In genomic region chr15:61175024-61175423, GRCh38 we compare ENCODE assay signal across 24 cellular contexts. TPM values are rescaled to one million over a fixed set of nuclear protein-coding genes. Genes with fewer than 3 reads are reported as not detected.
DNase-seq lines count a peak whose midpoint lies in the region; ATAC-seq, FAIRE-seq and TF ChIP-seq lines count a peak whose summit lies in the region.
"Had no signal": no experiment of that assay in that cellular context is flagged by ENCODE, and none has a peak within 500 bp of the region (broad histone marks: within the 10 kb centered on the region; RNA-seq: fewer than 3 reads in every experiment).

No MANE protein-coding gene starts in this region.

- in situ Hi-C loops in GM12878 (cut with MboI), result no loop called here

- RAD21 ChIA-PET in GM12878 (lab: Charles Lee; ENCODE audit: unreplicated experiment), result no interaction called here

- POLR2A ChIA-PET in HEK293T (lab: Yijun Ruan, JAX) (no interaction called here), GM12878 (lab: Charles Lee) (no interaction called here)

- no peak overlapping the region for H3K4me2 ChIP-seq in GM12878 (ENCODE audit: control insufficient read depth, insufficient read depth)

- H3K9ac ChIP-seq in GM12878 (ENCODE audit: control insufficient read depth, insufficient read depth, low read length) (no peak overlapping the region), liver (ENCODE audit: low read depth in 1 of 2, low read length in 2 of 2) (no peak overlapping the region)

- H3K4me3 ChIP-seq in GM12878 (no peak overlapping the region), liver (ENCODE audit: low read depth in 1 of 3, low read length in 3 of 3) (no peak overlapping the region)
- H3K4me3 ChIP-seq: ovary, right atrium auricular region, uterus had no signal

- H3K36me3 ChIP-seq in GM12878 (ENCODE audit: control insufficient read depth in 2 of 2, insufficient read depth in 2 of 2, low read length in 1 of 2) (no peaks in the 10 kb centered on the region), liver (ENCODE audit: control insufficient read depth in 4 of 4, insufficient read depth in 3 of 4, low read depth in 1 of 4, low read length in 3 of 4) (no peaks in the 10 kb centered on the region)
- H3K36me3 ChIP-seq: ovary, right atrium auricular region, uterus had no signal

- no peaks in the 10 kb centered on the region for H3K9me3 ChIP-seq in GM12878 (replicated peaks; ENCODE audit: control insufficient read depth, insufficient read depth, low read length)
- no peaks in the 10 kb centered on the region for H3K9me3 ChIP-seq in liver (ENCODE audit: control insufficient read depth in 4 of 4, low read length in 3 of 4)
- H3K9me3 ChIP-seq: ovary, right atrium auricular region, uterus had no signal

- no peaks in the 10 kb centered on the region for H4K20me1 ChIP-seq in GM12878 (ENCODE audit: control insufficient read depth, insufficient read depth)

- SMC1A ChIA-PET in GM12878 (lab: Charles Lee; ENCODE audit: uncharacterized antibody, unreplicated experiment), result no interaction called here

- DNase-seq in AG08395 (ENCODE audit: low spot score) (peak; percentile 26), HEK293T (ENCODE audit: extremely low spot score) (peak; percentile 6), GM12878 (ENCODE audit: low read depth, low spot score) (no peak), NCI-H510A (lab: John Stamatoyannopoulos, UW) (no peak), dedifferentiated amniotic fluid mesenchymal stem cell (ENCODE audit: extremely low spot score) (no peak)
- DNase-seq in stimulated activated CD4-positive, alpha-beta T cell treated with anti-CD3 and anti-CD28 coated beads, Interleukin-12 subunit alpha, Interleukin-12 subunit beta, amount 100 ng/mL, for 4 hours, result no peak
- DNase-seq: activated CD4-positive, alpha-beta memory T cell treated with anti-CD3 and anti-CD28 coated beads for 36 hours; activated naive CD4-positive, alpha-beta T cell; anterior cingulate cortex; CD4-positive, alpha-beta memory T cell; mesenchymal stem cell; naive thymus-derived CD4-positive, alpha-beta T cell; NCI-H1105 treated with DMSO at 0.1 percent for 48 hours; NCI-H2081 treated with DMSO at 0.1 percent for 48 hours; ovary; stimulated activated CD4-positive, alpha-beta T cell treated with anti-CD3 and anti-CD28 coated beads, Interleukin-15, amount 100 ng/mL, for 24 hours; T-helper 1 cell; uterus had no signal

- TF ChIP-seq RAD21 in GM12878 (IDR thresholded peaks at IDR 0.05; ENCODE audit: insufficient read depth, low read depth, low read length) (no peak), liver (IDR thresholded peaks at IDR 0.05) (no peak)

- intact Hi-C loops in GM12878 (cut with micrococcal nuclease; ENCODE audit: unreplicated experiment), result no loop called here

- no peak for TF ChIP-seq POLR2A in GM12878 (IDR thresholded peaks at IDR 0.05; ENCODE audit: low read depth, low read length)

- WGBS in GM12878 (ENCODE audit: insufficient coverage, insufficient replicate concordance, low lambda C conversion rate, missing lambda C conversion rate), result 2% methylated on average over 2 of the region's 2 CpGs
- WGBS in liver, result 72% methylated on average over 2 of the region's 2 CpGs

- BruUV-seq in GM12878 (replicated peaks; lab: Mats Ljungman, UMichigan), result no TSS peak

- FAIRE-seq in GM12878 (lab: Jason Lieb, UNC), result no peak
- FAIRE-seq: GM12891, GM19239 had no signal

- H3K79me2 ChIP-seq in GM12878 (ENCODE audit: control insufficient read depth, insufficient read depth, low read length), result no peaks in the 10 kb centered on the region

- TF ChIP-seq EP300 in GM12878 (IDR thresholded peaks at IDR 0.05; ENCODE audit: borderline replicate concordance in 1 of 2, control insufficient read depth in 1 of 2, low read depth in 2 of 2, low read length in 2 of 2), result no peak

- no peak overlapping the region for H2AFZ ChIP-seq in GM12878 (ENCODE audit: control insufficient read depth, low read depth, low read length)

- CTCF ChIA-PET in HEK293T (lab: Yijun Ruan, JAX), result no interaction called here
- CTCF ChIA-PET in GM12878 (lab: Yijun Ruan, JAX), result no interaction called here

- TF ChIP-seq CTCF in GM12878 (IDR thresholded peaks at IDR 0.05 in 2 of 3, conservative IDR thresholded peaks at IDR 0.05 in 1 of 3; ENCODE audit: control insufficient read depth in 2 of 3, extremely low read depth in 1 of 3, insufficient read depth in 1 of 3, low read depth in 3 of 3, low read length in 3 of 3) (no peak), liver (IDR thresholded peaks at IDR 0.05; ENCODE audit: low read depth, low read length, missing input control) (no peak)

- H3K4me1 ChIP-seq in GM12878 (ENCODE audit: control insufficient read depth, insufficient read depth, low read length) (peaks cover under 1% of the 10 kb centered on the region), liver (ENCODE audit: control insufficient read depth in 4 of 4, insufficient read depth in 4 of 4, low read length in 3 of 4) (peaks cover 0 to 5% (median 0%) of the 10 kb centered on the region in 4 donors)
- H3K4me1 ChIP-seq: uterus had no signal

- ATAC-seq in GM12878 (no peak), GM19035 (IDR thresholded peaks at IDR 0.05; ENCODE audit: unreplicated experiment) (no peak)
- ATAC-seq: naive thymus-derived CD4-positive, alpha-beta T cell; Right ventricle myocardium inferior had no signal

- H3K27me3 ChIP-seq in GM12878 (replicated peaks in 1 of 2; ENCODE audit: control insufficient read depth in 2 of 2, insufficient read depth in 2 of 2, low read length in 1 of 2), result no peaks in the 10 kb centered on the region; a peak in 2 of 4 replicates
- H3K27me3 ChIP-seq in liver (ENCODE audit: control insufficient read depth in 4 of 4, insufficient read depth in 4 of 4, low read length in 3 of 4), result no peaks in the 10 kb centered on the region
- H3K27me3 ChIP-seq: ovary, right atrium auricular region, uterus had no signal

- H3K27ac ChIP-seq in GM12878 (ENCODE audit: control insufficient read depth, insufficient read depth) (no peak overlapping the region), liver (ENCODE audit: low read depth in 1 of 2, low read length in 2 of 2) (no peak overlapping the region)
- H3K27ac ChIP-seq: ovary, right atrium auricular region, uterus had no signal

TF ChIP-seq in HEK293T, 16 proteins besides CTCF, POLR2A, EP300 and RAD21 (continues in another document):
- TF ChIP-seq ARNT (IDR thresholded peaks at IDR 0.05), result no peak
- TF ChIP-seq BHLHE40 (IDR thresholded peaks at IDR 0.05; ENCODE audit: borderline replicate concordance), result no peak
- no peak for TF ChIP-seq LEF1 (IDR thresholded peaks at IDR 0.05; ENCODE audit: borderline replicate concordance)
- TF ChIP-seq FOXA1 (IDR thresholded peaks at IDR 0.05), result no peak
- TF ChIP-seq ELF4 (IDR thresholded peaks at IDR 0.05), result no peak
- TF ChIP-seq HDGF (IDR thresholded peaks at IDR 0.05; ENCODE audit: borderline replicate concordance), result no peak
- TF ChIP-seq FOXK2 (IDR thresholded peaks at IDR 0.05), result no peak
- TF ChIP-seq SUZ12 (IDR thresholded peaks at IDR 0.05), result no peak
- TF ChIP-seq FOXM1 (IDR thresholded peaks at IDR 0.05; ENCODE audit: borderline replicate concordance), result no peak
- no peak for TF ChIP-seq CTBP1 (IDR thresholded peaks at IDR 0.05; ENCODE audit: borderline replicate concordance)
- TF ChIP-seq SP1 (IDR thresholded peaks at IDR 0.05), result no peak

TF ChIP-seq in GM12878, 131 proteins besides CTCF, POLR2A, EP300 and RAD21 (continues in another document):
- TF ChIP-seq CEBPB (IDR thresholded peaks at IDR 0.05; ENCODE audit: borderline replicate concordance in 1 of 2, low read depth in 2 of 2, low read length in 2 of 2), result no peak
- TF ChIP-seq TCF12 (IDR thresholded peaks at IDR 0.05; ENCODE audit: low read depth, low read length), result no peak
- no peak for TF ChIP-seq WRNIP1 (IDR thresholded peaks at IDR 0.05; ENCODE audit: borderline replicate concordance, low read depth, low read length)

TF ChIP-seq in liver, 16 proteins besides CTCF, POLR2A, EP300 and RAD21 (continues in another document):
- no peak for TF ChIP-seq YY1 (IDR thresholded peaks at IDR 0.05)

RNA-seq across cellular contexts. Expression of gene RORA, which starts 54.1 kb away (rescaled TPM):
- 250 and 271 TPM in 2 replicates for total RNA-seq in GM12878 (2013; cell fraction: nucleolus; rRNA removed)
- total RNA-seq in GM12878 (2014; rRNA removed) (10.6 and 11.8 TPM in 2 replicates), GM12878 (2014; rRNA removed; fragmentation: Illumina TruSeq; extraction: Trizol) (11.6 and 11.9 TPM in 2 replicates), GM12878 (2021) (10.9 and 12.3 TPM in 2 replicates), liver (10 to 100 TPM; 26.5 to 89.4 TPM)
- 4.0 TPM for polyA plus RNA-seq in GM12878 (2011; ENCODE audit: low read depth)
- polyA plus RNA-seq in GM12878 (2011; rRNA removed) (57.9 and 63.9 TPM in 2 replicates), GM12878 (2014; fragmentation: Illumina TruSeq; extraction: Trizol) (7.0 and 7.3 TPM in 2 replicates), GM12878 (2014; fragmentation: Nextera tagmentation; extraction: Ambion mirVana) (1 to 10 TPM; 1.9 to 2.8 TPM), GM12878 (2014; rRNA removed) (7.3 and 8.4 TPM in 2 replicates), GM12878 (2016; fragmentation: Nextera tagmentation; extraction: Ambion mirVana) (10 to 100 TPM; 17.2 to 17.4 TPM), liver (10 to 100 TPM in 1 of 2 donors, 1 to 10 TPM in 1; 9.6 to 38.1 TPM)
- polyA plus RNA-seq in GM12878 (2011; cell fraction: cytosol; rRNA removed), result 63.4 and 66.7 TPM in 2 replicates
- polyA plus RNA-seq in GM12878 (2011; cell fraction: nucleus; rRNA removed), result 126 and 148 TPM in 2 replicates
- polyA plus RNA-seq in GM12878 (2012), result 6.5 and 8.5 TPM in 2 replicates
- polyA minus RNA-seq in GM12878 (2011; rRNA and poly(A)+ RNA removed), result 194 and 219 TPM in 2 replicates
- polyA minus RNA-seq in GM12878 (2011; cell fraction: cytosol; rRNA and poly(A)+ RNA removed), result 42.2 and 45.2 TPM in 2 replicates
- polyA minus RNA-seq in GM12878 (2011; cell fraction: nucleus; rRNA and poly(A)+ RNA removed), result 156 and 279 TPM in 2 replicates

Comparison
In these comparisons a context has a peak if more than half of its experiments do, and no peak if none do; other contexts are left out.
1. DNase-seq: peak in AG08395 (single experiment) and HEK293T (single experiment); none in GM12878 (single experiment), NCI-H510A (single experiment), dedifferentiated amniotic fluid mesenchymal stem cell (single experiment) and stimulated activated CD4-positive, alpha-beta T cell treated with anti-CD3 and anti-CD28 coated beads, Interleukin-12 subunit alpha, Interleukin-12 subunit beta, amount 100 ng/mL, for 4 hours (single experiment).